ENCODE assay signal across 11 cellular contexts in the genomic region with DNA sequence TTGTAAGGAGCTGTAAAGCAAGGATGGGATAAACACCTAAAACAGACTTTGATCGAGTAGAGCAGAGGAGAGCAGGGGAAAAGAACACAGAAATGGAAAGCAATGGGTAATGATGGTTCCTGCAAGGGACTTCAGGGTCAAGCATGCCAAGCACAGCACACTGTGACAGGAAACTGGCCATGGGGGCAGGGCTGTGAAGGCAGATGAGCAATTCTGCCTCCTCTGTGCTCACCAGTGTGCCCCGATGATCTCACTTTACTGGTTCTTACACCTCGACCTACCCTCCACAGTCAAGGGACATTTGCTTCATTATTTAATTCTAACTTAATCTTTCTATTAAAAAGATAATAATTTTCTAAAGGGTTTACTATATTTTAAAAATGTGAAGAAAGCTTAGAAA. TPM values are rescaled to one million over a fixed set of nuclear protein-coding genes. Genes with fewer than 3 reads are reported as not detected.
DNase-seq lines count a peak whose midpoint lies in the region; ATAC-seq and TF ChIP-seq lines count a peak whose summit lies in the region.
"Had no signal": no experiment of that assay in that cellular context is flagged by ENCODE, and none has a peak within 500 bp of the region (broad histone marks: within the 10 kb centered on the region; RNA-seq: fewer than 3 reads in every experiment).

No MANE protein-coding gene starts in this region.

- ATAC-seq in GM18511 (IDR thresholded peaks at IDR 0.05; ENCODE audit: unreplicated experiment) (peak; percentile 65), HG02571 (IDR thresholded peaks at IDR 0.05; ENCODE audit: unreplicated experiment) (no peak)
- ATAC-seq: naive thymus-derived CD4-positive, alpha-beta T cell had no signal

- DNase-seq in Daoy (ENCODE audit: low read depth) (peak; percentile 39), HK-2 (ENCODE audit: unreplicated experiment) (peak; percentile 29), foreskin melanocyte (no peak), MCF 10A (ENCODE audit: unreplicated experiment) (no peak), globus pallidus (ENCODE audit: low spot score) (no peak)
- DNase-seq in activated T-helper 2 cell treated with anti-CD3 and anti-CD28 coated beads, Interferon-gamma antibody, Interleukin-2, Interleukin-4, amounts not matched to agents 10 μg/mL and 5 μg/mL and 100 μg/mL, durations not matched to agents 14 hours and 24 hours and 36 hours (ENCODE audit: low spot score) = no peak
- DNase-seq: CD4-positive, alpha-beta memory T cell; Kasumi-1 had no signal

- H3K9me3 Mint-ChIP-seq in activated T-helper 2 cell treated with anti-CD3 and anti-CD28 coated beads, Interferon-gamma antibody, Interleukin-2, Interleukin-4, amounts not matched to agents 10 μg/mL and 5 μg/mL and 100 μg/mL, durations not matched to agents 14 hours and 24 hours and 36 hours = peaks cover 11% of the 10 kb centered on the region
- H3K9me3 Mint-ChIP-seq in MCF 10A (ENCODE audit: unreplicated experiment) = peaks cover 8% of the 10 kb centered on the region

- H3K27ac Mint-ChIP-seq in activated T-helper 2 cell treated with anti-CD3 and anti-CD28 coated beads, Interferon-gamma antibody, Interleukin-2, Interleukin-4, amounts not matched to agents 10 μg/mL and 5 μg/mL and 100 μg/mL, durations not matched to agents 14 hours and 24 hours and 36 hours = peak overlapping the region; percentile 42
- no peak overlapping the region for H3K27ac Mint-ChIP-seq in MCF 10A (ENCODE audit: low read depth, unreplicated experiment)

- CTCF ChIA-PET in MCF 10A (lab: Yijun Ruan, JAX) = interaction anchor here (0.6 to 1.1 kb wide), 2 partner anchors 15 to 57 kb away, joined by 3 to 6 read pairs; no protein-coding TSS in a partner anchor

- TF ChIP-seq CTCF in MCF 10A (IDR thresholded peaks at IDR 0.05; ENCODE audit: unreplicated experiment) = no peak

- H3K36me3 Mint-ChIP-seq in activated T-helper 2 cell treated with anti-CD3 and anti-CD28 coated beads, Interferon-gamma antibody, Interleukin-2, Interleukin-4, amounts not matched to agents 10 μg/mL and 5 μg/mL and 100 μg/mL, durations not matched to agents 14 hours and 24 hours and 36 hours (ENCODE audit: low read depth) = peaks cover 9% of the 10 kb centered on the region
- H3K36me3 Mint-ChIP-seq in MCF 10A (ENCODE audit: insufficient read depth, unreplicated experiment) = no peaks in the 10 kb centered on the region
- H3K36me3 Mint-ChIP-seq: CD4-positive, alpha-beta memory T cell had no signal

- peaks cover 58% of the 10 kb centered on the region for H3K4me1 Mint-ChIP-seq in activated T-helper 2 cell treated with anti-CD3 and anti-CD28 coated beads, Interferon-gamma antibody, Interleukin-2, Interleukin-4, amounts not matched to agents 10 μg/mL and 5 μg/mL and 100 μg/mL, durations not matched to agents 14 hours and 24 hours and 36 hours (ENCODE audit: low read depth)
- no peaks in the 10 kb centered on the region for H3K4me1 Mint-ChIP-seq in MCF 10A (ENCODE audit: insufficient read depth, unreplicated experiment)

- intact Hi-C loops in activated T-helper 2 cell treated with anti-CD3 and anti-CD28 coated beads, Interferon-gamma antibody, Interleukin-2, Interleukin-4, amounts not matched to agents 10 μg/mL and 5 μg/mL and 100 μg/mL, durations not matched to agents 14 hours and 24 hours and 36 hours (cut with micrococcal nuclease) = no loop called here
- intact Hi-C loops in MCF 10A (cut with micrococcal nuclease) = no loop called here

- POLR2A ChIA-PET in MCF 10A (lab: Yijun Ruan, JAX) = no interaction called here

- BruUV-seq in MCF 10A (replicated peaks; lab: Mats Ljungman, UMichigan) = no TSS peak

- H3K27me3 Mint-ChIP-seq in activated T-helper 2 cell treated with anti-CD3 and anti-CD28 coated beads, Interferon-gamma antibody, Interleukin-2, Interleukin-4, amounts not matched to agents 10 μg/mL and 5 μg/mL and 100 μg/mL, durations not matched to agents 14 hours and 24 hours and 36 hours (ENCODE audit: low read depth) = no peaks in the 10 kb centered on the region
- no peaks in the 10 kb centered on the region for H3K27me3 Mint-ChIP-seq in MCF 10A (ENCODE audit: insufficient read depth, unreplicated experiment)
- H3K27me3 Mint-ChIP-seq: naive thymus-derived CD4-positive, alpha-beta T cell had no signal

- H3K4me3 Mint-ChIP-seq in activated T-helper 2 cell treated with anti-CD3 and anti-CD28 coated beads, Interferon-gamma antibody, Interleukin-2, Interleukin-4, amounts not matched to agents 10 μg/mL and 5 μg/mL and 100 μg/mL, durations not matched to agents 14 hours and 24 hours and 36 hours (ENCODE audit: low read depth) = no peak overlapping the region
- H3K4me3 Mint-ChIP-seq in MCF 10A (ENCODE audit: unreplicated experiment) = no peak overlapping the region
- H3K4me3 Mint-ChIP-seq: CD4-positive, alpha-beta memory T cell had no signal

RNA-seq across cellular contexts. Expression of a gene that starts 21.6 kb away (rescaled TPM):
- total RNA-seq in Daoy (2014; rRNA removed; shearing (Covaris generic)) = 2.7 and 3.3 TPM in 2 replicates
- 82.5 and 84.5 TPM in 2 replicates for total RNA-seq in activated T-helper 2 cell treated with anti-CD3 and anti-CD28 coated beads, Interferon-gamma antibody, Interleukin-2, Interleukin-4, amounts not matched to agents 10 μg/mL and 5 μg/mL and 100 μg/mL, durations not matched to agents 14 hours and 24 hours and 36 hours
- not detected in 2 replicates for total RNA-seq in MCF 10A (2022)

Comparison
In these comparisons a context has a peak if more than half of its experiments do, and no peak if none do; other contexts are left out.
1. DNase-seq: peak in Daoy (single experiment) and HK-2 (single experiment); none in activated T-helper 2 cell treated with anti-CD3 and anti-CD28 coated beads, Interferon-gamma antibody, Interleukin-2, Interleukin-4, amounts not matched to agents 10 μg/mL and 5 μg/mL and 100 μg/mL, durations not matched to agents 14 hours and 24 hours and 36 hours (single experiment), foreskin melanocyte (single experiment), MCF 10A (single experiment) and globus pallidus (single experiment).
2. RNA of a gene that starts 21.6 kb away (total RNA-seq): 82.5 to 84.5 TPM in activated T-helper 2 cell treated with anti-CD3 and anti-CD28 coated beads, Interferon-gamma antibody, Interleukin-2, Interleukin-4, amounts not matched to agents 10 μg/mL and 5 μg/mL and 100 μg/mL, durations not matched to agents 14 hours and 24 hours and 36 hours; 2.7 to 3.3 TPM in Daoy and not detected in MCF 10A; every median in the first group is over 10 times any median in the second.